1 cellular context compared by ENCODE assay signal in the genomic region with DNA sequence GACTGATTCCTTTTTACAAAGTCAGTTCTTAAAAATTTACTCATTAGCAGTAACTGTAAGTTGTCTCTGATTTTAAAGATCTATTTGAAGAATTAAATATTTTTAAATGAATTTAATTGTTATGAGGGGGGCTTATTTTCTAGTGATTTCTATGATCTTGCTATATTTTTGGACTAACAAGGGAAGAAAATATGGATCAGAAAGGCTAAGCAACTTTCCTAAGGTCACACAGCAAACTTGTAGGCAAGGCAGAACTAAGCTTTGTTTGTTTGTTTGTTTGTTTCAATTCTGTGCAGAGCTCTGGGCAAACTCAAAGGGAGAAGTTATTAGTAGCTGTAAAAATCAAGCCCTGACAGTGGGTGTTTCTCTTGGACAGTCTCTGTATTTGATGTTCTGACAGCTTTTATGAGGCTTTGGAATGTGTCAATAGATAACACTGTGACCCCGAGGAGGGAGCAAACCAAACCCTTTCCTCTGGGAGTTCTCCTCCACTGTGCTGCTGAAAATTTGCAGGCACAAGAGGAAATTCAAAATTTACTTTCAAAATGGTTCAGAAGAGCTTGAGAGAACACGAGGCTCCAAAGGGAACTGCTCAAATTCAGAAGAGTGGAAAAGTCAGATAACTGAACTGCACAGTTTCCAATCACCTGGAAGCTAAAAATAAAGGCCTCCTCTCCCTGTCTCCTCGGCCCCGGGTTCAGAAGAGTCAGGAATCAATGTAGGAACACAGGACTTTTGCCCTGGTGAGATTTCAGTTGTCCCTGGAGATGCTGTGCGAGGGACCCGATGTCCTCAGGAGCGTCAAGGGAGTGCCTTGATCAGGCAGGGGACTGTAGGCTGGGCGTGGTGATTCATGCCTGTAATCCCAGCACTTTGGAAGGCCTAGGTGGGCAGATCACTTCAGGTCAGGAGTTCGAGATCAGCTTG.
TF ChIP-seq lines count a peak whose summit lies in the region.

No MANE protein-coding gene starts in this region.

TF ChIP-seq in H1, 55 proteins besides CTCF, POLR2A, EP300 and RAD21:
- TF ChIP-seq JUND (IDR thresholded peaks at IDR 0.05; ENCODE audit: low read length) (no peak), HDAC2 (IDR thresholded peaks at IDR 0.05; ENCODE audit: borderline replicate concordance in 1 of 2, low read depth in 2 of 2, low read length in 2 of 2) (peak in 1 of 2 experiments; percentile 46; a peak in 1 of 4 replicates), POLR2AphosphoS5 (IDR thresholded peaks at IDR 0.05; ENCODE audit: low read depth, low read length) (no peak), RNF2 (IDR thresholded peaks at IDR 0.05; ENCODE audit: borderline replicate concordance, low read depth, low read length, missing control alignments, poor library complexity, severe bottlenecking) (no peak), CHD1 (IDR thresholded peaks at IDR 0.05; ENCODE audit: low read depth, low read length) (no peak), SP4 (IDR thresholded peaks at IDR 0.05; ENCODE audit: low read length) (no peak), TBP (IDR thresholded peaks at IDR 0.05; ENCODE audit: low read depth, low read length) (no peak), TAF1 (IDR thresholded peaks at IDR 0.05; ENCODE audit: low read depth, low read length) (no peak), JUN (IDR thresholded peaks at IDR 0.05; ENCODE audit: low read depth, low read length) (no peak), EGR1 (IDR thresholded peaks at IDR 0.05; ENCODE audit: borderline replicate concordance, low read depth, low read length) (no peak), KDM1A (IDR thresholded peaks at IDR 0.05; ENCODE audit: borderline replicate concordance, low read length) (peak; percentile 77), SP1 (IDR thresholded peaks at IDR 0.05; ENCODE audit: low read depth, low read length) (no peak)
- TF ChIP-seq, protein P1, sequence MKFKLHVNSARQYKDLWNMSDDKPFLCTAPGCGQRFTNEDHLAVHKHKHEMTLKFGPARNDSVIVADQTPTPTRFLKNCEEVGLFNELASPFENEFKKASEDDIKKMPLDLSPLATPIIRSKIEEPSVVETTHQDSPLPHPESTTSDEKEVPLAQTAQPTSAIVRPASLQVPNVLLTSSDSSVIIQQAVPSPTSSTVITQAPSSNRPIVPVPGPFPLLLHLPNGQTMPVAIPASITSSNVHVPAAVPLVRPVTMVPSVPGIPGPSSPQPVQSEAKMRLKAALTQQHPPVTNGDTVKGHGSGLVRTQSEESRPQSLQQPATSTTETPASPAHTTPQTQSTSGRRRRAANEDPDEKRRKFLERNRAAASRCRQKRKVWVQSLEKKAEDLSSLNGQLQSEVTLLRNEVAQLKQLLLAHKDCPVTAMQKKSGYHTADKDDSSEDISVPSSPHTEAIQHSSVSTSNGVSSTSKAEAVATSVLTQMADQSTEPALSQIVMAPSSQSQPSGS (IDR thresholded peaks at IDR 0.05; ENCODE audit: low read length) = no peak
- TF ChIP-seq, protein P2, sequence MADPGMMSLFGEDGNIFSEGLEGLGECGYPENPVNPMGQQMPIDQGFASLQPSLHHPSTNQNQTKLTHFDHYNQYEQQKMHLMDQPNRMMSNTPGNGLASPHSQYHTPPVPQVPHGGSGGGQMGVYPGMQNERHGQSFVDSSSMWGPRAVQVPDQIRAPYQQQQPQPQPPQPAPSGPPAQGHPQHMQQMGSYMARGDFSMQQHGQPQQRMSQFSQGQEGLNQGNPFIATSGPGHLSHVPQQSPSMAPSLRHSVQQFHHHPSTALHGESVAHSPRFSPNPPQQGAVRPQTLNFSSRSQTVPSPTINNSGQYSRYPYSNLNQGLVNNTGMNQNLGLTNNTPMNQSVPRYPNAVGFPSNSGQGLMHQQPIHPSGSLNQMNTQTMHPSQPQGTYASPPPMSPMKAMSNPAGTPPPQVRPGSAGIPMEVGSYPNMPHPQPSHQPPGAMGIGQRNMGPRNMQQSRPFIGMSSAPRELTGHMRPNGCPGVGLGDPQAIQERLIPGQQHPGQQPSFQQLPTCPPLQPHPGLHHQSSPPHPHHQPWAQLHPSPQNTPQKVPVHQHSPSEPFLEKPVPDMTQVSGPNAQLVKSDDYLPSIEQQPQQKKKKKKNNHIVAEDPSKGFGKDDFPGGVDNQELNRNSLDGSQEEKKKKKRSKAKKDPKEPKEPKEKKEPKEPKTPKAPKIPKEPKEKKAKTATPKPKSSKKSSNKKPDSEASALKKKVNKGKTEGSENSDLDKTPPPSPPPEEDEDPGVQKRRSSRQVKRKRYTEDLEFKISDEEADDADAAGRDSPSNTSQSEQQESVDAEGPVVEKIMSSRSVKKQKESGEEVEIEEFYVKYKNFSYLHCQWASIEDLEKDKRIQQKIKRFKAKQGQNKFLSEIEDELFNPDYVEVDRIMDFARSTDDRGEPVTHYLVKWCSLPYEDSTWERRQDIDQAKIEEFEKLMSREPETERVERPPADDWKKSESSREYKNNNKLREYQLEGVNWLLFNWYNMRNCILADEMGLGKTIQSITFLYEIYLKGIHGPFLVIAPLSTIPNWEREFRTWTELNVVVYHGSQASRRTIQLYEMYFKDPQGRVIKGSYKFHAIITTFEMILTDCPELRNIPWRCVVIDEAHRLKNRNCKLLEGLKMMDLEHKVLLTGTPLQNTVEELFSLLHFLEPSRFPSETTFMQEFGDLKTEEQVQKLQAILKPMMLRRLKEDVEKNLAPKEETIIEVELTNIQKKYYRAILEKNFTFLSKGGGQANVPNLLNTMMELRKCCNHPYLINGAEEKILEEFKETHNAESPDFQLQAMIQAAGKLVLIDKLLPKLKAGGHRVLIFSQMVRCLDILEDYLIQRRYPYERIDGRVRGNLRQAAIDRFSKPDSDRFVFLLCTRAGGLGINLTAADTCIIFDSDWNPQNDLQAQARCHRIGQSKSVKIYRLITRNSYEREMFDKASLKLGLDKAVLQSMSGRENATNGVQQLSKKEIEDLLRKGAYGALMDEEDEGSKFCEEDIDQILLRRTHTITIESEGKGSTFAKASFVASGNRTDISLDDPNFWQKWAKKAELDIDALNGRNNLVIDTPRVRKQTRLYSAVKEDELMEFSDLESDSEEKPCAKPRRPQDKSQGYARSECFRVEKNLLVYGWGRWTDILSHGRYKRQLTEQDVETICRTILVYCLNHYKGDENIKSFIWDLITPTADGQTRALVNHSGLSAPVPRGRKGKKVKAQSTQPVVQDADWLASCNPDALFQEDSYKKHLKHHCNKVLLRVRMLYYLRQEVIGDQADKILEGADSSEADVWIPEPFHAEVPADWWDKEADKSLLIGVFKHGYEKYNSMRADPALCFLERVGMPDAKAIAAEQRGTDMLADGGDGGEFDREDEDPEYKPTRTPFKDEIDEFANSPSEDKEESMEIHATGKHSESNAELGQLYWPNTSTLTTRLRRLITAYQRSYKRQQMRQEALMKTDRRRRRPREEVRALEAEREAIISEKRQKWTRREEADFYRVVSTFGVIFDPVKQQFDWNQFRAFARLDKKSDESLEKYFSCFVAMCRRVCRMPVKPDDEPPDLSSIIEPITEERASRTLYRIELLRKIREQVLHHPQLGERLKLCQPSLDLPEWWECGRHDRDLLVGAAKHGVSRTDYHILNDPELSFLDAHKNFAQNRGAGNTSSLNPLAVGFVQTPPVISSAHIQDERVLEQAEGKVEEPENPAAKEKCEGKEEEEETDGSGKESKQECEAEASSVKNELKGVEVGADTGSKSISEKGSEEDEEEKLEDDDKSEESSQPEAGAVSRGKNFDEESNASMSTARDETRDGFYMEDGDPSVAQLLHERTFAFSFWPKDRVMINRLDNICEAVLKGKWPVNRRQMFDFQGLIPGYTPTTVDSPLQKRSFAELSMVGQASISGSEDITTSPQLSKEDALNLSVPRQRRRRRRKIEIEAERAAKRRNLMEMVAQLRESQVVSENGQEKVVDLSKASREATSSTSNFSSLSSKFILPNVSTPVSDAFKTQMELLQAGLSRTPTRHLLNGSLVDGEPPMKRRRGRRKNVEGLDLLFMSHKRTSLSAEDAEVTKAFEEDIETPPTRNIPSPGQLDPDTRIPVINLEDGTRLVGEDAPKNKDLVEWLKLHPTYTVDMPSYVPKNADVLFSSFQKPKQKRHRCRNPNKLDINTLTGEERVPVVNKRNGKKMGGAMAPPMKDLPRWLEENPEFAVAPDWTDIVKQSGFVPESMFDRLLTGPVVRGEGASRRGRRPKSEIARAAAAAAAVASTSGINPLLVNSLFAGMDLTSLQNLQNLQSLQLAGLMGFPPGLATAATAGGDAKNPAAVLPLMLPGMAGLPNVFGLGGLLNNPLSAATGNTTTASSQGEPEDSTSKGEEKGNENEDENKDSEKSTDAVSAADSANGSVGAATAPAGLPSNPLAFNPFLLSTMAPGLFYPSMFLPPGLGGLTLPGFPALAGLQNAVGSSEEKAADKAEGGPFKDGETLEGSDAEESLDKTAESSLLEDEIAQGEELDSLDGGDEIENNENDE (IDR thresholded peaks at IDR 0.05; ENCODE audit: insufficient replicate concordance, low read length) = no peak
